In genomic region chr4:151743128-151743854, GRCh38 we compare ENCODE assay signal across 14 cellular contexts. TPM values are rescaled to one million over a fixed set of nuclear protein-coding genes. Genes with fewer than 3 reads are reported as not detected.
DNase-seq lines count a peak whose midpoint lies in the region; ATAC-seq and TF ChIP-seq lines count a peak whose summit lies in the region.
"Had no signal": no experiment of that assay in that cellular context is flagged by ENCODE, and none has a peak within 500 bp of the region (broad histone marks: within the 10 kb centered on the region; RNA-seq: fewer than 3 reads in every experiment).

No MANE protein-coding gene starts in this region.

- no peak overlapping the region for H2BK120ac ChIP-seq in IMR-90 (ENCODE audit: low read depth, low read length)
- no peak overlapping the region for H2BK120ac ChIP-seq in mesenchymal stem cell (ENCODE audit: low read depth, low read length)

- H2BK5ac ChIP-seq in IMR-90 (ENCODE audit: low read depth, low read length, poor library complexity, severe bottlenecking), result no peak overlapping the region
- H2BK5ac ChIP-seq in mesenchymal stem cell (ENCODE audit: low read depth, low read length, poor library complexity, severe bottlenecking), result no peak overlapping the region

- H3K14ac ChIP-seq in IMR-90 (replicated peaks; ENCODE audit: low read depth, low read length), result no peak overlapping the region
- H3K14ac ChIP-seq in mesenchymal stem cell (ENCODE audit: low read length in 2 of 2), result no peak overlapping the region

- H3K9ac ChIP-seq in IMR-90 (ENCODE audit: low read depth, low read length) (no peak overlapping the region), mesenchymal stem cell (ENCODE audit: low read length) (peak overlapping the region; percentile 53)

- ATAC-seq in GM18511 (IDR thresholded peaks at IDR 0.05; ENCODE audit: unreplicated experiment) (peak; percentile 53), IMR-90 (ENCODE audit: low read depth) (no peak)
- ATAC-seq: gastroesophageal sphincter had no signal

- CTCF ChIA-PET in IMR-90 (lab: Yijun Ruan, JAX), result no interaction called here

- H4K20me1 ChIP-seq in IMR-90 (ENCODE audit: insufficient read depth, low read length), result no peaks in the 10 kb centered on the region

- peak overlapping the region in 1 of 2 experiments; percentile 17 for H2BK12ac ChIP-seq in mesenchymal stem cell (ENCODE audit: low read length in 2 of 2)

- H3K18ac ChIP-seq in IMR-90 (ENCODE audit: low read depth, low read length) (no peak overlapping the region), mesenchymal stem cell (ENCODE audit: low read depth in 1 of 2, low read length in 2 of 2) (no peak overlapping the region)

- no peak overlapping the region for H4K91ac ChIP-seq in IMR-90 (ENCODE audit: insufficient read depth, low read depth, low read length)
- no peak overlapping the region for H4K91ac ChIP-seq in mesenchymal stem cell (ENCODE audit: low read length)

- H2AFZ ChIP-seq in IMR-90 (replicated peaks; ENCODE audit: low read length, poor library complexity), result no peak overlapping the region
- H2AFZ ChIP-seq in mesenchymal stem cell (ENCODE audit: low read depth, low read length), result no peak overlapping the region

- H3K23ac ChIP-seq in IMR-90 (ENCODE audit: low read depth, low read length), result no peak overlapping the region
- no peak overlapping the region for H3K23ac ChIP-seq in mesenchymal stem cell (ENCODE audit: low read length in 2 of 2)

- 100% methylated on average over 2 of the region's 3 CpGs; no CpG with 5 or more reads in 1 of the 2 experiments for WGBS in IMR-90 (ENCODE audit: extremely low coverage in 2 of 2, insufficient read length in 1 of 2), 2 experiments
- WGBS in mesenchymal stem cell, result 100% methylated on average over 2 of the region's 3 CpGs
- WGBS in ovary, 3 donors, result 94 to 96% (median 95%) methylated on average over 3 of the region's 3 CpGs
- WGBS in prostate gland, result 97% methylated on average over 3 of the region's 3 CpGs

- H3K4ac ChIP-seq in IMR-90 (ENCODE audit: low read depth, low read length), result no peak overlapping the region
- no peak overlapping the region for H3K4ac ChIP-seq in mesenchymal stem cell (ENCODE audit: low read depth in 1 of 2, low read length in 2 of 2)

- H3K36me3 ChIP-seq in IMR-90 (ENCODE audit: control insufficient read depth, insufficient read depth, low read length), result no peaks in the 10 kb centered on the region
- H3K36me3 ChIP-seq in brain microvascular endothelial cell (replicated peaks), result no peaks in the 10 kb centered on the region
- H3K36me3 ChIP-seq in mesenchymal stem cell (ENCODE audit: control insufficient read depth in 1 of 2, insufficient read depth in 2 of 2, low read depth in 1 of 2, low read length in 2 of 2), result peaks cover 0 to 9% of the 10 kb centered on the region in 2 experiments
- peaks cover 7% of the 10 kb centered on the region for H3K36me3 ChIP-seq in effector memory CD4-positive, alpha-beta T cell (ENCODE audit: control insufficient read depth, insufficient read depth, low read length)
- no peaks in the 10 kb centered on the region for H3K36me3 ChIP-seq in ovary
- no peaks in the 10 kb centered on the region for H3K36me3 ChIP-seq in prostate gland
- H3K36me3 ChIP-seq: sigmoid colon had no signal

- peaks cover 3% of the 10 kb centered on the region; the same call in 1 of the 2 replicates for H3K9me1 ChIP-seq in IMR-90 (ENCODE audit: insufficient read depth, low read length)

- H3K27me3 ChIP-seq in IMR-90 (ENCODE audit: control insufficient read depth, insufficient read depth, low read length), result no peaks in the 10 kb centered on the region
- H3K27me3 ChIP-seq in brain microvascular endothelial cell (replicated peaks), result no peaks in the 10 kb centered on the region
- no peaks in the 10 kb centered on the region for H3K27me3 ChIP-seq in mesenchymal stem cell (ENCODE audit: control insufficient read depth in 1 of 2, insufficient read depth in 1 of 2, low read length in 2 of 2)
- H3K27me3 ChIP-seq in effector memory CD4-positive, alpha-beta T cell (replicated peaks; ENCODE audit: control insufficient read depth, insufficient read depth, low read length, poor library complexity, severe bottlenecking), result no peaks in the 10 kb centered on the region
- H3K27me3 ChIP-seq in ovary, result no peaks in the 10 kb centered on the region
- H3K27me3 ChIP-seq in prostate gland (replicated peaks; ENCODE audit: insufficient read depth), result no peaks in the 10 kb centered on the region
- H3K27me3 ChIP-seq: gastroesophageal sphincter, sigmoid colon had no signal

- H2BK20ac ChIP-seq in IMR-90 (ENCODE audit: low read depth, low read length), result no peak overlapping the region; the same call in 1 of the 2 replicates

- H3K4me1 ChIP-seq in IMR-90 (ENCODE audit: control insufficient read depth, insufficient read depth, low read length) (peaks cover 7% of the 10 kb centered on the region), mesenchymal stem cell (ENCODE audit: control insufficient read depth, insufficient read depth, low read depth, low read length) (peaks cover 6% of the 10 kb centered on the region), ovary (ENCODE audit: insufficient read depth) (no peaks in the 10 kb centered on the region), prostate gland (replicated peaks) (no peaks in the 10 kb centered on the region)
- no peaks in the 10 kb centered on the region for H3K4me1 ChIP-seq in effector memory CD4-positive, alpha-beta T cell (ENCODE audit: control insufficient read depth, insufficient read depth, low read length, poor library complexity, severe bottlenecking)

- POLR2A ChIA-PET in IMR-90 (lab: Charles Lee; ENCODE audit: unreplicated experiment), result no interaction called here

- in situ Hi-C loops in IMR-90 (cut with MboI; ENCODE audit: low sequenced_read_pairs), result no loop called here
- in situ Hi-C loops in brain microvascular endothelial cell (cut with HindIII; ENCODE audit: low pct_ligation_motif_present, low sequenced_read_pairs), result no loop called here

- H3K9me3 ChIP-seq in IMR-90 (ENCODE audit: control insufficient read depth, insufficient read depth, low read length) (no peaks in the 10 kb centered on the region), mesenchymal stem cell (ENCODE audit: control insufficient read depth, low read length) (peaks cover 5% of the 10 kb centered on the region), ovary (no peaks in the 10 kb centered on the region), prostate gland (no peaks in the 10 kb centered on the region)
- H3K9me3 ChIP-seq in effector memory CD4-positive, alpha-beta T cell (ENCODE audit: control insufficient read depth, low read length), result no peaks in the 10 kb centered on the region
- H3K9me3 ChIP-seq: gastroesophageal sphincter, sigmoid colon had no signal

- H2BK15ac ChIP-seq in IMR-90 (ENCODE audit: low read depth, low read length), result peak overlapping the region; percentile 34; the same call in 1 of the 3 replicates
- H2BK15ac ChIP-seq in mesenchymal stem cell (ENCODE audit: low read depth, poor library complexity, severe bottlenecking), result no peak overlapping the region

- H4K8ac ChIP-seq in IMR-90 (ENCODE audit: low read depth in 2 of 2, low read length in 2 of 2) (no peak overlapping the region), mesenchymal stem cell (ENCODE audit: low read length) (no peak overlapping the region)

- H3K4me2 ChIP-seq in IMR-90 (ENCODE audit: low read depth, low read length) (no peak overlapping the region), mesenchymal stem cell (ENCODE audit: low read length, poor library complexity, severe bottlenecking) (no peak overlapping the region)

- DNase-seq in IMR-90 (no peak), brain microvascular endothelial cell (no peak), mesenchymal stem cell (peak; percentile 12), ovary (no peak), NCI-H774 (lab: John Stamatoyannopoulos, UW) (no peak), prostate gland (ENCODE audit: low spot score) (no peak)
- DNase-seq in effector memory CD4-positive, alpha-beta T cell, result no peak
- DNase-seq: activated B cell treated with CpG ODN at 0.5 μM for 24 hours; Karpas-422; NCI-H2171; sigmoid colon; stimulated activated CD4-positive, alpha-beta T cell treated with anti-CD3 and anti-CD28 coated beads, Interleukin-2, amount 100 ng/mL, for 48 hours had no signal

- H3K79me1 ChIP-seq in IMR-90 (ENCODE audit: low read depth in 1 of 2, low read length in 2 of 2) (0 out of 4 replicates have a peak, but pooled peaks cover 9% of the 10 kb centered on the region in 2 experiments), mesenchymal stem cell (replicated peaks; ENCODE audit: low read length, poor library complexity, severe bottlenecking) (peaks cover 23% of the 10 kb centered on the region)

- TF ChIP-seq CTCF in IMR-90 (conservative IDR thresholded peaks at IDR 0.05; ENCODE audit: low read depth, low read length), result no peak
- no peak for TF ChIP-seq CTCF in brain microvascular endothelial cell (IDR thresholded peaks at IDR 0.05; ENCODE audit: low read depth, low read length, missing control alignments)
- TF ChIP-seq CTCF in ovary (IDR thresholded peaks at IDR 0.05), result no peak
- TF ChIP-seq CTCF in prostate gland (IDR thresholded peaks at IDR 0.05), result no peak

- H2AK9ac ChIP-seq in IMR-90 (replicated peaks; ENCODE audit: low read depth, low read length, poor library complexity), result no peak overlapping the region

- dilution Hi-C loops in IMR-90 (cut with HindIII; ENCODE audit: low sequenced_read_pairs, unreplicated experiment), result no loop called here

- H3K56ac ChIP-seq in IMR-90 (ENCODE audit: extremely low read depth, insufficient read depth, low read length), result no peak overlapping the region

- intact Hi-C loops in IMR-90 (cut with micrococcal nuclease) (no loop called here), ovary (cut with DNase I) (no loop called here), prostate gland (cut with DNase I) (no loop called here)

- no TSS peak for BruUV-seq in IMR-90 (replicated peaks; lab: Mats Ljungman, UMichigan)

- H4K5ac ChIP-seq in IMR-90 (ENCODE audit: low read depth, low read length), result no peak overlapping the region

- TF ChIP-seq RAD21 in IMR-90 (IDR thresholded peaks at IDR 0.05; ENCODE audit: low read length), result no peak

- H3K27ac ChIP-seq in IMR-90 (ENCODE audit: insufficient read depth, low read length) (no peak overlapping the region), brain microvascular endothelial cell (peak overlapping the region; percentile 87), mesenchymal stem cell (ENCODE audit: low read length, poor library complexity, severe bottlenecking) (peak overlapping the region; percentile 96), ovary (no peak overlapping the region), prostate gland (no peak overlapping the region)
- no peak overlapping the region for H3K27ac ChIP-seq in effector memory CD4-positive, alpha-beta T cell (ENCODE audit: insufficient read depth, low read length, poor library complexity, severe bottlenecking)
- H3K27ac ChIP-seq: gastroesophageal sphincter, sigmoid colon had no signal

- no peak for TF ChIP-seq POLR2A in IMR-90 (IDR thresholded peaks at IDR 0.05; ENCODE audit: low read depth, low read length)
- TF ChIP-seq POLR2A in ovary (IDR thresholded peaks at IDR 0.05), result no peak
- no peak for TF ChIP-seq POLR2A in prostate gland (IDR thresholded peaks at IDR 0.05)

- peak overlapping the region; percentile 77; the same call in 1 of the 2 replicates for H2AK5ac ChIP-seq in IMR-90 (ENCODE audit: low read depth, low read length)
- peak overlapping the region; percentile 73 for H2AK5ac ChIP-seq in mesenchymal stem cell (ENCODE audit: low read length, severe bottlenecking)

- H3K4me3 ChIP-seq in IMR-90 (ENCODE audit: insufficient read depth, low read depth, low read length) (no peak overlapping the region), brain microvascular endothelial cell (ENCODE audit: low read depth, low read length) (no peak overlapping the region), mesenchymal stem cell (ENCODE audit: insufficient read depth in 1 of 2, low read depth in 1 of 2, low read length in 2 of 2) (no peak overlapping the region), ovary (no peak overlapping the region), prostate gland (no peak overlapping the region)
- no peak overlapping the region for H3K4me3 ChIP-seq in effector memory CD4-positive, alpha-beta T cell (ENCODE audit: insufficient read depth, low read depth, low read length, poor library complexity, severe bottlenecking)
- H3K4me3 ChIP-seq: gastroesophageal sphincter, sigmoid colon had no signal

- no peak for TF ChIP-seq EP300 in ovary (IDR thresholded peaks at IDR 0.05)

RNA-seq across cellular contexts. Expression of gene GATB, which starts 17.5 kb away (rescaled TPM):
- total RNA-seq in IMR-90 (2012; rRNA removed) (20.3 TPM in 2 replicates), ovary (10 to 100 TPM; 10.0 to 21.3 (median 13.0) TPM), prostate gland (10 to 100 TPM; 15.8 to 38.7 TPM)
- polyA plus RNA-seq in IMR-90 (2012; rRNA removed) (15.9 and 18.7 TPM in 2 replicates), ovary (10 to 100 TPM; 10.3 to 21.0 TPM)
- polyA plus RNA-seq in IMR-90 (2012; cell fraction: cytosol; rRNA removed), result 8.5 and 14.0 TPM in 2 replicates
- polyA plus RNA-seq in IMR-90 (2012; cell fraction: nucleus; rRNA removed; ENCODE audit: low replicate concordance), result 5.8 and 16.5 TPM in 2 replicates
- polyA plus RNA-seq in mesenchymal stem cell (2013, experiment 1 of 2), result 12.0 TPM
- 11.8 TPM for polyA plus RNA-seq in mesenchymal stem cell (2013, experiment 2 of 2)

Comparison
In these comparisons a context has a peak if more than half of its experiments do, and no peak if none do; other contexts are left out.
1. H3K27ac ChIP-seq: peak in brain microvascular endothelial cell (single experiment) and mesenchymal stem cell (single experiment); none in IMR-90 (single experiment), effector memory CD4-positive, alpha-beta T cell (single experiment), ovary (0 of 2) and prostate gland (0 of 2).